In genomic region chr1:91760487-91760886, GRCh38 we compare ENCODE assay signal across 18 cellular contexts.
DNase-seq lines count a peak whose midpoint lies in the region; ATAC-seq and TF ChIP-seq lines count a peak whose summit lies in the region.
"Had no signal": no experiment of that assay in that cellular context is flagged by ENCODE, and none has a peak within 500 bp of the region (broad histone marks: within the 10 kb centered on the region; RNA-seq: fewer than 3 reads in every experiment).

No MANE protein-coding gene starts in this region.

- WGBS in stomach, 5 donors, result 91 to 96% (median 92%) methylated on average over 1 of the region's 1 CpG

- in situ Hi-C loops in GM13976 (cut with MboI; ENCODE audit: low sequenced_read_pairs, unreplicated experiment) (no loop called here), brain microvascular endothelial cell (cut with HindIII; ENCODE audit: low pct_ligation_motif_present, low sequenced_read_pairs) (no loop called here)

- H3K4me1 Mint-ChIP-seq in T-helper 17 cell (peaks cover 11% of the 10 kb centered on the region), natural killer cell (peaks cover 81 to 82% of the 10 kb centered on the region in 2 donors), osteocyte (ENCODE audit: unreplicated experiment) (peaks cover 5% of the 10 kb centered on the region)
- H3K4me1 Mint-ChIP-seq in central memory CD8-positive, alpha-beta T cell, result peaks cover 51% of the 10 kb centered on the region

- ATAC-seq in T-helper 17 cell (no peak), natural killer cell (no peak), left lung (no peak)
- no peak for ATAC-seq in central memory CD8-positive, alpha-beta T cell (replicated peaks; ENCODE audit: extremely low read depth, poor library complexity, severe bottlenecking)

- H3K4me3 ChIP-seq in stomach, result no peak overlapping the region
- no peak overlapping the region for H3K4me3 ChIP-seq in brain microvascular endothelial cell (ENCODE audit: low read depth, low read length)
- H3K4me3 ChIP-seq in left lung, result no peak overlapping the region
- H3K4me3 ChIP-seq: BLaER1, PC-9 had no signal

- no peaks in the 10 kb centered on the region for H3K36me3 ChIP-seq in stomach
- no peaks in the 10 kb centered on the region for H3K36me3 ChIP-seq in brain microvascular endothelial cell (replicated peaks)
- H3K36me3 ChIP-seq in left lung, result no peaks in the 10 kb centered on the region

- no peak for TF ChIP-seq POLR2A in stomach (IDR thresholded peaks at IDR 0.05)

- H3K9me3 ChIP-seq in T-helper 17 cell (ENCODE audit: control insufficient read depth, low read length, poor library complexity, severe bottlenecking) (no peaks in the 10 kb centered on the region), stomach (no peaks in the 10 kb centered on the region), left lung (no peaks in the 10 kb centered on the region)
- H3K9me3 ChIP-seq: BLaER1 had no signal

- H3K27me3 Mint-ChIP-seq in T-helper 17 cell (no peaks in the 10 kb centered on the region), natural killer cell (ENCODE audit: low read depth in 2 of 2) (no peaks in the 10 kb centered on the region), osteocyte (ENCODE audit: unreplicated experiment) (no peaks in the 10 kb centered on the region)
- H3K27me3 Mint-ChIP-seq in central memory CD8-positive, alpha-beta T cell, result no peaks in the 10 kb centered on the region
- H3K27me3 Mint-ChIP-seq: CD8-positive, alpha-beta memory T cell had no signal

- H3K27me3 ChIP-seq in stomach (no peaks in the 10 kb centered on the region), brain microvascular endothelial cell (replicated peaks) (no peaks in the 10 kb centered on the region), left lung (no peaks in the 10 kb centered on the region)
- H3K27me3 ChIP-seq: BLaER1 had no signal

- no peak for TF ChIP-seq EP300 in stomach (IDR thresholded peaks at IDR 0.05)

- H3K9me3 Mint-ChIP-seq in central memory CD8-positive, alpha-beta T cell, result no peaks in the 10 kb centered on the region
- H3K9me3 Mint-ChIP-seq in natural killer cell, result no peaks in the 10 kb centered on the region
- H3K9me3 Mint-ChIP-seq in osteocyte (ENCODE audit: unreplicated experiment), result no peaks in the 10 kb centered on the region
- H3K9me3 Mint-ChIP-seq: CD8-positive, alpha-beta memory T cell had no signal

- H3K27ac ChIP-seq in stomach, result peak overlapping the region in 3 of 5 donors; percentile 51 to 72 (median 70)
- no peak overlapping the region for H3K27ac ChIP-seq in brain microvascular endothelial cell
- no peak overlapping the region for H3K27ac ChIP-seq in left lung
- H3K27ac ChIP-seq: BLaER1, PC-9, RWPE1 had no signal

- H3K27ac Mint-ChIP-seq in T-helper 17 cell (peak overlapping the region; percentile 11), natural killer cell (peak overlapping the region; percentile 86 to 87), osteocyte (ENCODE audit: unreplicated experiment) (no peak overlapping the region)
- no peak overlapping the region for H3K27ac Mint-ChIP-seq in central memory CD8-positive, alpha-beta T cell (ENCODE audit: low read depth)

- TF ChIP-seq CTCF in natural killer cell (IDR thresholded peaks at IDR 0.05) (no peak), stomach (IDR thresholded peaks at IDR 0.05) (no peak), GM13976 (IDR thresholded peaks at IDR 0.05; ENCODE audit: borderline replicate concordance, control extremely low read depth, extremely low read depth, insufficient read depth, missing control alignments) (no peak), brain microvascular endothelial cell (IDR thresholded peaks at IDR 0.05; ENCODE audit: low read depth, low read length, missing control alignments) (no peak), osteocyte (IDR thresholded peaks at IDR 0.05) (no peak), left lung (IDR thresholded peaks at IDR 0.05) (no peak)

- intact Hi-C loops in natural killer cell (cut with micrococcal nuclease), result no loop called here
- intact Hi-C loops in stomach (cut with DNase I; ENCODE audit: low total_unique reads), result no loop called here
- intact Hi-C loops in left lung (cut with DNase I), result no loop called here

- H3K4me1 ChIP-seq in stomach, result peaks cover 4 to 68% (median 29%) of the 10 kb centered on the region in 4 donors
- peaks cover under 1 to 4% of the 10 kb centered on the region in 2 donors for H3K4me1 ChIP-seq in left lung

- H3K36me3 Mint-ChIP-seq in T-helper 17 cell (ENCODE audit: low read depth) (peaks cover 4% of the 10 kb centered on the region), natural killer cell (peaks cover 32% of the 10 kb centered on the region), osteocyte (ENCODE audit: unreplicated experiment) (peaks cover 13% of the 10 kb centered on the region)
- H3K36me3 Mint-ChIP-seq in central memory CD8-positive, alpha-beta T cell (ENCODE audit: insufficient read depth), result peaks cover 19% of the 10 kb centered on the region

- DNase-seq in T-helper 17 cell (no peak), natural killer cell (no peak), stomach (no peak), GM13976 (ENCODE audit: low spot score) (no peak), brain microvascular endothelial cell (no peak), osteocyte (ENCODE audit: extremely low spot score, unreplicated experiment) (no peak), left lung (no peak)
- no peak for DNase-seq in central memory CD8-positive, alpha-beta T cell (ENCODE audit: low spot score in 2 of 2)
- DNase-seq: CD8-positive, alpha-beta memory T cell; IMR-90; NCI-H1436 treated with DMSO at 0.1 percent for 48 hours; NCI-H2029; NCI-H345; NCI-H526; PC-9; SIG-M5 had no signal

- H3K4me3 Mint-ChIP-seq in T-helper 17 cell (no peak overlapping the region), natural killer cell (no peak overlapping the region), osteocyte (ENCODE audit: unreplicated experiment) (no peak overlapping the region)
- peak overlapping the region; percentile 25 for H3K4me3 Mint-ChIP-seq in central memory CD8-positive, alpha-beta T cell
- H3K4me3 Mint-ChIP-seq: CD8-positive, alpha-beta memory T cell had no signal

Comparison
In these comparisons a context has a peak if more than half of its experiments do, and no peak if none do; other contexts are left out.
1. H3K27ac Mint-ChIP-seq: peak in T-helper 17 cell (single experiment) and natural killer cell (2 of 2); none in central memory CD8-positive, alpha-beta T cell (single experiment) and osteocyte (single experiment).
2. H3K27ac ChIP-seq: peak in stomach (3 of 5); none in brain microvascular endothelial cell (single experiment) and left lung (0 of 2).